8 cellular contexts compared by ENCODE assay signal in the genomic region with DNA sequence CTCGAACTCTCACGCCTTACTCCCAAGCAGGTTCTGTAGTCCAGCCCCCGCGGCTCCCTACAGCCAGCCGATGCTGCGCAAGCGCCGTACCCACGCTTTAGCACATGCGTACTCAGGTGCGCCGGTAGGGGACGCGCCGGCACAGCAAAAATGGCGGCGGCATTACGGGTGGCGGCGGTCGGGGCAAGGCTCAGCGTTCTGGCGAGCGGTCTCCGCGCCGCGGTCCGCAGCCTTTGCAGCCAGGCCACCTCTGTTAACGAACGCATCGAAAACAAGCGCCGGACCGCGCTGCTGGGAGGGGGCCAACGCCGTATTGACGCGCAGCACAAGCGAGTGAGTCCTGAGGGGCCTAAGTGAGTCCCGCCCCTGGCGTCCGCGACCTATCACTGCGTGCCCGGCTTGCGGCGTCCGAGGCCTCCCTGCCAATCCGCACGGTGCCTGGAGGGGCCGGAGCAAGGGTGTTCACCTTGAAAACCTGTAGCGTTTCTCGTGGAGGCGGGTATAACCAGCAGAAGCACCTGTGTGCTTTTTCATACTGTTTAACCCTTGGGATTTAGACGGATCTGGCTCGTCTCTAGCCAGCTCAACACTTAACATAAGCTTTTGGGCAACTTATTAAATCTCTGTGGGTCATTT. TPM values are rescaled to one million over a fixed set of nuclear protein-coding genes. Genes with fewer than 3 reads are reported as not detected.
DNase-seq lines count a peak whose midpoint lies in the region; ATAC-seq and TF ChIP-seq lines count a peak whose summit lies in the region.

A gene (plus strand): TSS at position 115 of the 636 bp plus-strand sequence. CDS start 36 bp downstream, at position 151.

- DNase-seq in NCI-H1694 treated with DMSO at 0.1 percent for 48 hours (lab: John Stamatoyannopoulos, UW) (peak; percentile 87), T-helper 17 cell (peak; percentile 85), right atrium auricular region (ENCODE audit: low spot score) (peak; percentile 94), pulmonary artery endothelial cell (ENCODE audit: low read depth, low spot score) (peak; percentile 79), uterus (peak; percentile 92)

- H3K4me3 Mint-ChIP-seq in T-helper 17 cell, result peak within 1 kb of the TSS; percentile 88

- H3K36me3 Mint-ChIP-seq in T-helper 17 cell (ENCODE audit: low read depth), result peaks cover 2% of the 10 kb centered on the region

- H3K27me3 Mint-ChIP-seq in T-helper 17 cell, result no peaks in the 10 kb centered on the region

- H3K36me3 ChIP-seq in right atrium auricular region, result no peaks in the 10 kb centered on the region
- H3K36me3 ChIP-seq in uterus, result no peaks in the 10 kb centered on the region

- H3K27ac ChIP-seq in angular gyrus (ENCODE audit: low read depth, low read length) (peak within 1 kb of the TSS; percentile 95), right atrium auricular region (peak within 1 kb of the TSS; percentile 94 to 95), uterus (peak within 1 kb of the TSS; percentile 89 to 91)

- H3K9me3 ChIP-seq in T-helper 17 cell (ENCODE audit: control insufficient read depth, low read length, poor library complexity, severe bottlenecking) (no peaks in the 10 kb centered on the region), right atrium auricular region (no peaks in the 10 kb centered on the region), uterus (no peaks in the 10 kb centered on the region)

- TF ChIP-seq CTCF in right atrium auricular region (IDR thresholded peaks at IDR 0.05) (peak; percentile 77 to 82), uterus (IDR thresholded peaks at IDR 0.05) (peak; percentile 70 to 96 (median 83))

- TF ChIP-seq POLR2A in uterus (IDR thresholded peaks at IDR 0.05), result peak; percentile 45 to 66

- H3K27ac Mint-ChIP-seq in T-helper 17 cell, result peak within 1 kb of the TSS; percentile 96

- H3K4me1 ChIP-seq in right atrium auricular region, result peaks cover 0 to 18% of the 10 kb centered on the region in 2 donors
- no peaks in the 10 kb centered on the region for H3K4me1 ChIP-seq in uterus

- peaks cover 18% of the 10 kb centered on the region for H3K4me1 Mint-ChIP-seq in T-helper 17 cell

- H3K4me3 ChIP-seq in right atrium auricular region (peak within 1 kb of the TSS; percentile 70 to 78), uterus (peak within 1 kb of the TSS; percentile 62 to 85)

- intact Hi-C loops in uterus (cut with DNase I; ENCODE audit: low total_unique reads), result no loop called here

- no peaks in the 10 kb centered on the region for H3K27me3 ChIP-seq in right atrium auricular region
- no peaks in the 10 kb centered on the region for H3K27me3 ChIP-seq in uterus

- peak; percentile 99 for ATAC-seq in GM18498 (IDR thresholded peaks at IDR 0.05; ENCODE audit: unreplicated experiment)
- peak; percentile 98 for ATAC-seq in HG02938 (IDR thresholded peaks at IDR 0.05; ENCODE audit: unreplicated experiment)
- peak; percentile 98 for ATAC-seq in T-helper 17 cell

RNA-seq across cellular contexts. Expression of the gene that starts here (rescaled TPM):
- total RNA-seq in T-helper 17 cell (10 to 100 TPM; 13.0 to 13.3 TPM), right atrium auricular region (100 to 1,000 TPM in 1 of 2 donors, 10 to 100 TPM in 1; 43.2 to 112 TPM), pulmonary artery endothelial cell (49.2 and 75.8 TPM in 2 replicates), uterus (10 to 100 TPM; 12.9 to 42.8 (median 17.2) TPM)

Comparison
In these comparisons a context has a peak if more than half of its experiments do, and no peak if none do; other contexts are left out.
1. Peak in every context shown above with its lines: DNase-seq, ATAC-seq, H3K4me3 ChIP-seq and H3K27ac ChIP-seq.